ENCODE assay signal across 8 cellular contexts in the genomic region with DNA sequence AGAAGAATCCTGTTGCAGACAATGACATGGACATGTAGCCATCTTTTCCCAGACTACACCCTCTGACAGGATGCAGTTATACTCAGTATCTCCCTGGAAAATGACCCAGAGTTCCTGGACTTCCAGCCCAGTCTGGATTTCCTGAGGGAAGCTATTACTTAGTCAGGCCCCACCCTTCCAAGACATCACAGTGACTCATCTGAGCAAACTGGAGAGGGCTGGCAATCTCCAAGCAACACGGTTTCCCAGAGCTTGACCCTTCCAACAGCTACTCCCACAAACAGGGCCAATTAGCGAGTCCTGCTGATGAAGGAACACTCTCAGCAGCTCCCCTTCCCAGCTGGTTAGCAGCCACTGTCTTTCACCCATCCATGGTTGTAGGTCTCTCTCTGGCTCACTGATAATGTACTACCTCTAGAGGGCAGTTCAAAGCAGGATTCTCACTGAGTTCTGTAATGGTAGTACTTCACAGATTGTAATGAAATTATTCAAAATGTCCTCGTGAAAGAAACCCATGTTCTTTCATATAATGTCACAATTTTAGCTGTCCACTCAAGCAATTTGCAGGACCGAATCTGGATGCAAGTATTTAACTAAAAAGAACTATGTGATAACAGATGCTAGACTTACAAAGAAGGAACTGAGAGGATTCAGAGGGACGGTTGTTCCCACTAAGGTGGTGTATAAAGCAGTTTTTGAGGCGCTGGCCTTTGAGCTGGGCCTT.
DNase-seq lines count a peak whose midpoint lies in the region; ATAC-seq and TF ChIP-seq lines count a peak whose summit lies in the region.

No MANE protein-coding gene starts in this region.

- no peak for DNase-seq in activated CD4-positive, CD25-positive, alpha-beta regulatory T cell treated with anti-CD3 and anti-CD28 coated beads, Interleukin-2, amount 50 U/mL, for 72 hours
- DNase-seq in MV-4-11 (lab: John Stamatoyannopoulos, UW): peak; percentile 36
- DNase-seq in activated naive CD4-positive, alpha-beta T cell treated with anti-CD3 and anti-CD28 coated beads, Interleukin-2, amount 50 U/mL, for 72 hours (ENCODE audit: low spot score in 2 of 2): no peak
- peak; percentile 89 for DNase-seq in right atrium auricular region (ENCODE audit: low spot score)
- peak; percentile 25 for DNase-seq in putamen (ENCODE audit: low spot score)
- no peak for DNase-seq in NK-92 treated with Interleukin-12 subunit alpha and Interleukin-12 subunit beta, amount 100 ng/mL, for 24 hours (lab: John Stamatoyannopoulos, UW)

- peak overlapping the region; percentile 60 to 61 for H3K27ac ChIP-seq in right atrium auricular region

- peak; percentile 58 to 80 for ATAC-seq in activated CD4-positive, CD25-positive, alpha-beta regulatory T cell treated with anti-CD3 and anti-CD28 coated beads, Interleukin-2, amount 50 U/mL, for 24 hours
- ATAC-seq in GM21619 (IDR thresholded peaks at IDR 0.05; ENCODE audit: unreplicated experiment): peak; percentile 71
- peak; percentile 74 to 77 for ATAC-seq in activated naive CD4-positive, alpha-beta T cell treated with anti-CD3 and anti-CD28 coated beads, Interleukin-2, amount 50 U/mL, for 72 hours

- H3K27ac Mint-ChIP-seq in activated naive CD4-positive, alpha-beta T cell treated with anti-CD3 and anti-CD28 coated beads, Interleukin-2, amount 50 U/mL, for 72 hours: no peak overlapping the region

- no peaks in the 10 kb centered on the region for H3K9me3 ChIP-seq in right atrium auricular region

- H3K4me3 ChIP-seq in right atrium auricular region: no peak overlapping the region

- peak in 1 of 2 donors; percentile 71 for TF ChIP-seq CTCF in right atrium auricular region (IDR thresholded peaks at IDR 0.05)

- no peaks in the 10 kb centered on the region for H3K9me3 Mint-ChIP-seq in activated naive CD4-positive, alpha-beta T cell treated with anti-CD3 and anti-CD28 coated beads, Interleukin-2, amount 50 U/mL, for 72 hours

- no peaks in the 10 kb centered on the region for H3K36me3 ChIP-seq in right atrium auricular region

- H3K4me1 ChIP-seq in right atrium auricular region: peaks cover 0 to 8% of the 10 kb centered on the region in 2 donors

- H3K27me3 ChIP-seq in right atrium auricular region: no peaks in the 10 kb centered on the region

- no peaks in the 10 kb centered on the region for H3K36me3 Mint-ChIP-seq in activated naive CD4-positive, alpha-beta T cell treated with anti-CD3 and anti-CD28 coated beads, Interleukin-2, amount 50 U/mL, for 72 hours

Comparison
In these comparisons a context has a peak if more than half of its experiments do, and no peak if none do; other contexts are left out.
1. DNase-seq: peak in MV-4-11 (single experiment), right atrium auricular region (single experiment) and putamen (single experiment); none in activated CD4-positive, CD25-positive, alpha-beta regulatory T cell treated with anti-CD3 and anti-CD28 coated beads, Interleukin-2, amount 50 U/mL, for 72 hours (single experiment), activated naive CD4-positive, alpha-beta T cell treated with anti-CD3 and anti-CD28 coated beads, Interleukin-2, amount 50 U/mL, for 72 hours (0 of 2) and NK-92 treated with Interleukin-12 subunit alpha and Interleukin-12 subunit beta, amount 100 ng/mL, for 24 hours (single experiment).
2. Peak in every context shown above with its lines, with median percentiles within 50 percentile points of each other: ATAC-seq.